24 cellular contexts compared by ENCODE assay signal in the genomic region with DNA sequence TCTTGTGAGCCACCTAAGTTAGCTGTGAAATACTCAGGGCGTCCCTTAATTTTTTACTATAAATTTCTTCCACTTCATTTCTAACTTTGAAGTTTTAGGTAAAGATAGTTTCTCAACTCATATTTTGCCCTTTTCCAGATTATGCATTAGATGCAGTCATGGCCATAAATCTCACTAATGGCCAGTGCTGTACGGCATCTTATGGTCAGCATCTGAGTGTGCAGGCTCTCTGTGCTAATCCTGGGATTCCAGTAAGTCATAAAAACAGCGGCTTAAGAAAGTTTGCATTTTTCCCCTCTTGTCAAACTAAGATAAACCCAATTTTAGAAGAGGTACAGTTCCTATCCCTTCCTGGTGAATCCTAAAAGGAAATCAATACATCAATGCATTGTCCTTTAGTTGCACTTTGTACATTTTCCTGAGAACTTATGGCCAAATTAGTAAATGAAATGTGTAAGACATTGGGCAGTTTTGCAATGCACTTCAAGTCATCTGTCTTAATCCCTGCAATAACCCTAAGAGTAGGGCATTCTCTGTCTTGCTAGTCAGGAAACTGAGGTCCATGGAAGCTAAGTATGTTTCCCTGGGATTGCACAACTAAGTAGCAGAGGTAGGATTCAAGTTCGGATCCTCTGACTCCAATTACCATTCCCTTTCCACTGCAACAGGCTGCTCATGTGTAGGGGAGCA.
"Had no signal": no experiment of that assay in that cellular context is flagged by ENCODE, and none has a peak within 500 bp of the region (broad histone marks: within the 10 kb centered on the region; RNA-seq: fewer than 3 reads in every experiment).

No MANE protein-coding gene starts in this region.

- H3K27me3 Mint-ChIP-seq: activated B cell treated with CpG ODN at 0.5 μM for 24 hours; stimulated activated naive B cell treated with anti-CD40 and anti-IgM and Interleukin-4, amounts not matched to agents 10 μg/mL and 1 μg/mL and 100 μg/mL, for 72 hours; type B pancreatic cell had no signal

- H3K9me3 Mint-ChIP-seq: activated B cell treated with CpG ODN at 0.5 μM for 24 hours; activated naive CD4-positive, alpha-beta T cell treated with anti-CD3 and anti-CD28 coated beads for 36 hours; activated naive CD8-positive, alpha-beta T cell treated with anti-CD3 and anti-CD28 coated beads, Interleukin-2, amount 10 ng/mL, durations not matched to agents 7 days and 5 days; activated T-cell treated with anti-CD3 and anti-CD28 coated beads, Interleukin-2, amount 50 U/mL, for 4 hours; natural killer cell treated with Interleukin-12 subunit alpha and Interleukin-12 subunit beta and Interleukin-15 and Interleukin-18, amount 100 ng/mL, for 72 hours; stimulated activated naive B cell treated with anti-CD40 and anti-IgM and Interleukin-4, amounts not matched to agents 10 μg/mL and 1 μg/mL and 100 μg/mL, for 72 hours had no signal

- H3K36me3 ChIP-seq: cardiac muscle cell, gastrocnemius medialis, left ventricle myocardium inferior, right lobe of liver, vagina had no signal

- H3K36me3 Mint-ChIP-seq: stimulated activated naive B cell treated with anti-CD40 and anti-IgM and Interleukin-4, amounts not matched to agents 10 μg/mL and 1 μg/mL and 100 μg/mL, for 72 hours; type B pancreatic cell had no signal

- H3K4me3 Mint-ChIP-seq: activated B cell treated with CpG ODN at 0.5 μM for 24 hours; activated CD4-positive, alpha-beta T cell treated with anti-CD3 and anti-CD28 coated beads for 36 hours; activated naive CD4-positive, alpha-beta T cell treated with anti-CD3 and anti-CD28 coated beads for 36 hours; activated naive CD8-positive, alpha-beta T cell treated with anti-CD3 and anti-CD28 coated beads, Interleukin-2, amount 10 ng/mL, durations not matched to agents 7 days and 5 days; activated T-cell treated with anti-CD3 and anti-CD28 coated beads, Interleukin-2, amount 50 U/mL, for 4 hours; natural killer cell treated with Interleukin-12 subunit alpha and Interleukin-12 subunit beta and Interleukin-15 and Interleukin-18, amount 100 ng/mL, for 72 hours; stimulated activated naive B cell treated with anti-CD40 and anti-IgM and Interleukin-4, amounts not matched to agents 10 μg/mL and 1 μg/mL and 100 μg/mL, for 72 hours; type B pancreatic cell had no signal

- H3K9me3 ChIP-seq: body of pancreas, gastrocnemius medialis, left ventricle myocardium inferior, right lobe of liver, testis, vagina had no signal

- H3K4me1 ChIP-seq: testis had no signal

- H3K27ac ChIP-seq: body of pancreas, cardiac muscle cell, gastrocnemius medialis, right lobe of liver, testis, vagina had no signal

- ATAC-seq: activated CD4-positive, alpha-beta T cell treated with anti-CD3 and anti-CD28 coated beads for 36 hours; activated T-cell treated with anti-CD3 and anti-CD28 coated beads, Interleukin-2, amount 50 U/mL, for 4 hours; body of pancreas; gastrocnemius medialis; natural killer cell treated with Interleukin-12 subunit alpha and Interleukin-12 subunit beta and Interleukin-15 and Interleukin-18, amount 100 ng/mL, for 72 hours; right lobe of liver; stimulated activated naive B cell treated with anti-CD40 and anti-IgM and Interleukin-4, amounts not matched to agents 10 μg/mL and 1 μg/mL and 100 μg/mL, for 72 hours had no signal

- H3K4me3 ChIP-seq: body of pancreas, cardiac muscle cell, gastrocnemius medialis, left ventricle myocardium inferior, right lobe of liver, testis, vagina had no signal

- H3K27me3 ChIP-seq: body of pancreas, cardiac muscle cell, gastrocnemius medialis, right lobe of liver, testis, vagina had no signal

- H3K27ac Mint-ChIP-seq: activated B cell treated with CpG ODN at 0.5 μM for 24 hours; activated CD4-positive, alpha-beta T cell treated with anti-CD3 and anti-CD28 coated beads for 36 hours; activated naive CD4-positive, alpha-beta T cell treated with anti-CD3 and anti-CD28 coated beads for 36 hours; activated naive CD8-positive, alpha-beta T cell treated with anti-CD3 and anti-CD28 coated beads, Interleukin-2, amount 10 ng/mL, durations not matched to agents 7 days and 5 days; natural killer cell treated with Interleukin-12 subunit alpha and Interleukin-12 subunit beta and Interleukin-15 and Interleukin-18, amount 100 ng/mL, for 72 hours; stimulated activated naive B cell treated with anti-CD40 and anti-IgM and Interleukin-4, amounts not matched to agents 10 μg/mL and 1 μg/mL and 100 μg/mL, for 72 hours; type B pancreatic cell had no signal

- DNase-seq: activated B cell treated with CpG ODN at 0.5 μM for 24 hours; activated CD4-positive, alpha-beta T cell treated with anti-CD3 and anti-CD28 coated beads for 36 hours; activated CD4-positive, alpha-beta T cell treated with anti-CD3 and anti-CD28 coated beads, Interleukin-2, amount 50 U/mL, for 4 hours; activated CD8-positive, alpha-beta memory T cell treated with anti-CD3 and anti-CD28 coated beads, Interleukin-2, amount 50 U/mL, for 48 hours; activated effector memory CD4-positive, alpha-beta T cell treated with Interleukin-2 at 50 U/mL for 16 hours; activated naive CD4-positive, alpha-beta T cell treated with anti-CD3 and anti-CD28 coated beads for 36 hours; activated naive CD8-positive, alpha-beta T cell treated with anti-CD3 and anti-CD28 coated beads, Interleukin-2, amount 10 ng/mL, durations not matched to agents 7 days and 5 days; activated T-cell treated with anti-CD3 and anti-CD28 coated beads, Interleukin-2, amount 50 U/mL, for 4 hours; anterior cingulate cortex; body of pancreas; gastrocnemius medialis; hypothalamus; left ventricle myocardium inferior; nucleus accumbens; right lobe of liver; stimulated activated CD4-positive, alpha-beta T cell treated with anti-CD3 and anti-CD28 coated beads, Interleukin-2, amount 100 ng/mL, for 48 hours; stimulated activated CD8-positive, alpha-beta memory T cell treated with anti-CD3 and anti-CD28 coated beads, Interleukin-4, amount 100 ng/mL, for 48 hours; stimulated activated naive B cell treated with anti-CD40 and anti-IgM and Interleukin-4, amounts not matched to agents 10 μg/mL and 1 μg/mL and 100 μg/mL, for 72 hours; T-helper 9 cell; testis had no signal
